19 cellular contexts compared by ENCODE assay signal in genomic region chr6:90027004-90027403, GRCh38.
"Had no signal": no experiment of that assay in that cellular context is flagged by ENCODE, and none has a peak within 500 bp of the region (broad histone marks: within the 10 kb centered on the region; RNA-seq: fewer than 3 reads in every experiment).

No MANE protein-coding gene starts in this region.

- H3K27me3 Mint-ChIP-seq: activated naive CD4-positive, alpha-beta T cell treated with anti-CD3 and anti-CD28 coated beads, Interleukin-2, amount 10 ng/mL, durations not matched to agents 7 days and 5 days; central memory CD8-positive, alpha-beta T cell; T-helper 17 cell had no signal

- H3K36me3 Mint-ChIP-seq: WTC11 had no signal

- H3K4me3 Mint-ChIP-seq: activated naive CD4-positive, alpha-beta T cell treated with anti-CD3 and anti-CD28 coated beads, Interleukin-2, amount 10 ng/mL, durations not matched to agents 7 days and 5 days; activated T-helper 1 cell treated with anti-CD3 and anti-CD28 coated beads, Interleukin-12 subunit alpha, Interleukin-12 subunit beta, Interleukin-2, Interleukin-4 antibody, amounts not matched to agents 30 ng/mL and 10 ng/mL and 1 ng/mL, durations not matched to agents 14 hours and 24 hours and 36 hours; central memory CD8-positive, alpha-beta T cell; nephron; T-helper 17 cell; WTC11 had no signal

- H3K27ac Mint-ChIP-seq: activated naive CD4-positive, alpha-beta T cell treated with anti-CD3 and anti-CD28 coated beads, Interleukin-2, amount 10 ng/mL, durations not matched to agents 7 days and 5 days; activated T-helper 1 cell treated with anti-CD3 and anti-CD28 coated beads, Interleukin-12 subunit alpha, Interleukin-12 subunit beta, Interleukin-2, Interleukin-4 antibody, amounts not matched to agents 30 ng/mL and 10 ng/mL and 1 ng/mL, durations not matched to agents 14 hours and 24 hours and 36 hours; nephron; T-helper 17 cell; WTC11 had no signal

- H3K9me3 ChIP-seq: suprapubic skin had no signal

- H3K27me3 ChIP-seq: brain microvascular endothelial cell, suprapubic skin had no signal

- H3K36me3 ChIP-seq: brain microvascular endothelial cell, suprapubic skin had no signal

- H3K4me3 ChIP-seq: coronary artery, suprapubic skin had no signal

- H3K27ac ChIP-seq: brain microvascular endothelial cell, coronary artery, suprapubic skin had no signal

- DNase-seq: activated CD4-positive, alpha-beta T cell treated with anti-CD3 and anti-CD28 coated beads, Interleukin-2, amount 50 U/mL, for 1 hour; activated naive CD4-positive, alpha-beta T cell treated with anti-CD3 and anti-CD28 coated beads, Interleukin-2, amount 10 ng/mL, durations not matched to agents 7 days and 5 days; anterior cingulate cortex; brain microvascular endothelial cell; hypothalamus; mesendoderm; nucleus accumbens; SIG-M5; stimulated activated CD4-positive, alpha-beta T cell treated with anti-CD3 and anti-CD28 coated beads, Interleukin-2, amount 100 ng/mL, for 48 hours; stimulated activated naive CD4-positive, alpha-beta T cell; T-helper 17 cell; trophoblast cell had no signal

- ATAC-seq: esophagus mucosa, T-helper 17 cell, WTC11 had no signal

- H3K9me3 Mint-ChIP-seq: activated T-helper 1 cell treated with anti-CD3 and anti-CD28 coated beads, Interleukin-12 subunit alpha, Interleukin-12 subunit beta, Interleukin-2, Interleukin-4 antibody, amounts not matched to agents 30 ng/mL and 10 ng/mL and 1 ng/mL, durations not matched to agents 14 hours and 24 hours and 36 hours; central memory CD8-positive, alpha-beta T cell; WTC11 had no signal
